ENCODE assay signal across 8 cellular contexts in the genomic region with DNA sequence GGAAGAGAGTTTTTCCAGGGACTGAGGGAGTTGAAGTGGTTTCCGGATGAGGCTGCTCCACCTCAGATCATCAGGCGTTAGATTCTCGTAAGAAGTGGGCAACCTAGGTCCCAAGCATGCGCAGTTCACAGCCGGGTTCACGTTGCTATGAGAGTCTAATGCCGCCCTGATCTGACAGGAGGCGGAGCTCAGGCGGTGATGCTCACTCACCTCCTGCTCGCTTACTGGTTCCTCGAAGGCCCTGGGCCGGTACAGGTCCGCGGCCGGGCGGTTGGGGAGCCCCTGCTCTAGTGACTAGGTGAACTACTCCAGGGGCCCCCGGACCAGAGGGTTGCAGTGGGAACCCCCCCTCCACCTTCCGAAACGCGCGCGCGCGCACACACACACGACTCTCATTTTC. TPM values are rescaled to one million over a fixed set of nuclear protein-coding genes. Genes with fewer than 3 reads are reported as not detected.
DNase-seq lines count a peak whose midpoint lies in the region; ATAC-seq and TF ChIP-seq lines count a peak whose summit lies in the region.

No MANE protein-coding gene starts in this region.

- H3K4me3 ChIP-seq in left ventricle myocardium inferior = peak overlapping the region; percentile 98
- H3K4me3 ChIP-seq in adipocyte (ENCODE audit: low read length) = peak overlapping the region; percentile 86
- no peak overlapping the region for H3K4me3 ChIP-seq in mucosa of descending colon
- peak overlapping the region; percentile 96 to 97 for H3K4me3 ChIP-seq in tibial artery

- H3K9ac ChIP-seq in adipocyte (ENCODE audit: low read length) = no peak overlapping the region

- H3K4me1 ChIP-seq in left ventricle myocardium inferior (peaks cover 42% of the 10 kb centered on the region), adipocyte (ENCODE audit: control insufficient read depth, insufficient read depth, low read length) (peaks cover 13% of the 10 kb centered on the region), mucosa of descending colon (ENCODE audit: low read depth) (peaks cover 5% of the 10 kb centered on the region), tibial artery (peaks cover 0 to 22% (median 16%) of the 10 kb centered on the region in 4 donors)

- peaks cover 6% of the 10 kb centered on the region for H3K9me3 ChIP-seq in left ventricle myocardium inferior (replicated peaks)
- peaks cover 5% of the 10 kb centered on the region for H3K9me3 ChIP-seq in adipocyte (ENCODE audit: control insufficient read depth, low read length)
- H3K9me3 ChIP-seq in mucosa of descending colon = no peaks in the 10 kb centered on the region
- no peaks in the 10 kb centered on the region for H3K9me3 ChIP-seq in tibial artery

- ATAC-seq in left cardiac atrium (no peak), mucosa of descending colon (no peak), HG02763 (IDR thresholded peaks at IDR 0.05; ENCODE audit: unreplicated experiment) (no peak)

- intact Hi-C loops in left ventricle myocardium inferior (cut with micrococcal nuclease) = loop anchor here (10.0 kb wide), 1 partner anchor 88 kb away; no protein-coding TSS in a partner anchor
- intact Hi-C loops in left cardiac atrium (cut with DNase I) = loop anchor here in 1 of 2 donors (5.0 kb wide), 1 partner anchor 165 kb away; a partner anchor contains a TSS
- intact Hi-C loops in mucosa of descending colon (cut with DNase I, micrococcal nuclease) = no loop called here
- intact Hi-C loops in tibial artery (cut with DNase I; ENCODE audit: low total_unique reads) = loop anchor here (5.0 to 10.0 kb wide), 2 partner anchors 165 to 1192 kb away; a partner anchor contains a TSS

- peaks cover under 1% of the 10 kb centered on the region for H3K27me3 ChIP-seq in left ventricle myocardium inferior (ENCODE audit: low read depth)
- no peaks in the 10 kb centered on the region for H3K27me3 ChIP-seq in adipocyte (replicated peaks; ENCODE audit: control insufficient read depth, insufficient read depth, low read length)
- H3K27me3 ChIP-seq in tibial artery = no peaks in the 10 kb centered on the region

- TF ChIP-seq CTCF in left ventricle myocardium inferior (IDR thresholded peaks at IDR 0.05; ENCODE audit: borderline replicate concordance) (no peak), mucosa of descending colon (IDR thresholded peaks at IDR 0.05) (no peak), tibial artery (IDR thresholded peaks at IDR 0.05) (no peak)

- peak overlapping the region; percentile 99 for H3K27ac ChIP-seq in left ventricle myocardium inferior (replicated peaks)
- peak overlapping the region; percentile 93 to 99 for H3K27ac ChIP-seq in tibial artery

- no peaks in the 10 kb centered on the region for H3K36me3 ChIP-seq in left ventricle myocardium inferior
- H3K36me3 ChIP-seq in adipocyte (ENCODE audit: control insufficient read depth, insufficient read depth, low read length, severe bottlenecking) = no peaks in the 10 kb centered on the region
- no peaks in the 10 kb centered on the region for H3K36me3 ChIP-seq in mucosa of descending colon (ENCODE audit: low read depth)
- no peaks in the 10 kb centered on the region for H3K36me3 ChIP-seq in tibial artery

- DNase-seq in left ventricle myocardium inferior (no peak), left cardiac atrium (no peak), adipocyte (ENCODE audit: low read depth) (no peak), mucosa of descending colon (peak; percentile 24 to 72 (median 41)), tibial artery (no peak), NCI-H187 treated with DMSO at 0.1 percent for 48 hours (lab: John Stamatoyannopoulos, UW) (no peak), hippocampal formation (lab: John Stamatoyannopoulos, UW) (no peak)

RNA-seq across cellular contexts. Expression of a gene that starts 1.0 kb away (rescaled TPM):
- total RNA-seq in left ventricle myocardium inferior (45.9 TPM), left cardiac atrium (10 to 100 TPM; 45.6 to 67.2 TPM), mucosa of descending colon (10 to 100 TPM; 36.1 to 75.7 (median 56.1) TPM)

Comparison
In these comparisons a context has a peak if more than half of its experiments do, and no peak if none do; other contexts are left out.
1. DNase-seq: peak in mucosa of descending colon (3 of 3); none in left ventricle myocardium inferior (single experiment), left cardiac atrium (single experiment), adipocyte (single experiment), tibial artery (0 of 2), NCI-H187 treated with DMSO at 0.1 percent for 48 hours (single experiment) and hippocampal formation (0 of 2).
2. intact Hi-C loops: an anchor here in left ventricle myocardium inferior (10.0 kb wide) and tibial artery (5.0 to 10.0 kb wide); none called in mucosa of descending colon.